Comparison of ENCODE assay signal across 35 cellular contexts in the genomic region with DNA sequence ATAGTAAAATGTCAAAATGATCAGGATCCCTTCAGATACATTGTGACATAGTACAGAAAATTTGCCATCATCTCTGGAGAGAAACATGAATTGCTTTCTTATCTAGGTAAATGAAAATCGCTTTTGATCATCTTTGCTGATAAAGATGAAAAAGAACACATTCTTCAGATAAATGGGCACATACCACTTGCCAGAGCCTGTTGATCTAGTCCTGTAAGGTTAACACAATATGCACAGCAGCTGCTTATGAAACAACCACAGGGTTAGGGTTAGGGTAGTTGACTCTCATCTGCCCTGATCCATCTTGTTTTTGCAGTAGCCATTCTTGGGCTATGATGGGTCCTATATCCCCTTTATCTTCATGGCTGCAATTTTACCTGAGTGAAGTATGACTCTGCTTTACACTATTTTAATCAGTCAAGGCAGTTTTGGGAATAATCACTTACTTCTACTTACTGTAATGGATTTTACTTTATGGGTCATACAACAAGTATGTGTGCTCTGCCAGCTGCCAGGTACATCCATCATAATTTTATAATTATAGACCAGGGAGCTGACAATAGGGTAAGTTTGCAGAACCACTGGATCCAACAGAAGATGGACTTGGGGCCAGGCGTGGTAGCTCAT. TPM values are rescaled to one million over a fixed set of nuclear protein-coding genes. Genes with fewer than 3 reads are reported as not detected.
"Had no signal": no experiment of that assay in that cellular context is flagged by ENCODE, and none has a peak within 500 bp of the region (broad histone marks: within the 10 kb centered on the region; RNA-seq: fewer than 3 reads in every experiment).

No MANE protein-coding gene starts in this region.

- H3K27me3 ChIP-seq: adrenal gland, body of pancreas, breast epithelium, MG63, Peyer's patch, SJSA1 had no signal

- H3K36me3 ChIP-seq: adrenal gland, breast epithelium, MG63, Peyer's patch, SJSA1 had no signal

- H3K9me3 ChIP-seq: adrenal gland, body of pancreas, breast epithelium, MG63, Peyer's patch, SJSA1 had no signal

- H3K4me1 ChIP-seq: adrenal gland, body of pancreas, breast epithelium, Peyer's patch, SJSA1 had no signal

- H3K4me3 ChIP-seq: adrenal gland, body of pancreas, breast epithelium, MG63, Peyer's patch, SJSA1 had no signal

- ATAC-seq: activated CD8-positive, alpha-beta T cell treated with anti-CD3 and anti-CD28 coated beads for 36 hours; activated naive CD4-positive, alpha-beta T cell treated with anti-CD3 and anti-CD28 coated beads, Interleukin-2, amount 50 U/mL, for 72 hours; body of pancreas; PC-3 had no signal

- H3K27ac ChIP-seq: adrenal gland, body of pancreas, breast epithelium, Peyer's patch, SJSA1 had no signal

- DNase-seq: activated CD4-positive, alpha-beta T cell treated with anti-CD3 and anti-CD28 coated beads, Interleukin-2, amount 10 ng/mL, durations not matched to agents 24 days and 14 days; activated CD4-positive, alpha-beta T cell treated with anti-CD3 and anti-CD28 coated beads, Interleukin-2, amount 50 U/mL, for 4 hours; activated CD8-positive, alpha-beta T cell treated with anti-CD3 and anti-CD28 coated beads for 36 hours; activated gamma-delta T cell treated with Interleukin-2 at 50 U/mL for 16 hours; activated naive CD4-positive, alpha-beta T cell treated with anti-CD3 and anti-CD28 coated beads for 36 hours; activated T-cell treated with anti-CD3 and anti-CD28 coated beads, Interleukin-2, amount 50 U/mL, for 24 hours; adrenal gland; body of pancreas; Karpas-422; MG63; NCI-H1048; NCI-H1105 treated with DMSO at 0.1 percent for 48 hours; NCI-H1436; NCI-H1694; NCI-H1930; NCI-H2081 treated with DMSO at 0.1 percent for 48 hours; NCI-H226; NCI-H446 treated with DMSO at 0.1 percent for 48 hours; NCI-H524; NCI-H748 treated with DMSO at 0.1 percent for 48 hours; NK-92 treated with Interleukin-12 subunit alpha and Interleukin-12 subunit beta, amount 100 ng/mL, for 24 hours; PC-3; Peyer's patch; RPMI8226; SHP77 treated with DMSO at 0.1 percent for 48 hours; T1000 had no signal

RNA-seq across cellular contexts. Expression of a gene that starts 12.6 kb away (rescaled TPM):
- total RNA-seq: activated CD4-positive, alpha-beta T cell treated with anti-CD3 and anti-CD28 coated beads, Interleukin-2, amount 10 ng/mL, durations not matched to agents 24 days and 14 days; activated CD8-positive, alpha-beta memory T cell treated with anti-CD3 and anti-CD28 coated beads for 36 hours; activated CD8-positive, alpha-beta T cell treated with anti-CD3 and anti-CD28 coated beads for 36 hours; activated naive CD4-positive, alpha-beta T cell treated with anti-CD3 and anti-CD28 coated beads for 36 hours; activated naive CD4-positive, alpha-beta T cell treated with anti-CD3 and anti-CD28 coated beads, Interleukin-2, amount 50 U/mL, for 72 hours; activated T-helper 1 cell treated with anti-CD3 and anti-CD28 coated beads, Interleukin-12 subunit alpha, Interleukin-12 subunit beta, Interleukin-2, Interleukin-4 antibody, amounts not matched to agents 30 ng/mL and 10 ng/mL and 1 ng/mL, durations not matched to agents 14 hours and 24 hours and 36 hours; adrenal gland; astrocyte; body of pancreas; breast epithelium; cardiac septum; PC-3; Peyer's patch; SJSA1; T-helper 1 cell treated with Interleukin-12 subunit alpha and Interleukin-12 subunit beta and Interleukin-4 antibody, amounts not matched to agents 30 ng/mL and 1 ng/mL, for 36 hours; T-helper 2 cell treated with Interferon-gamma antibody and Interleukin-4, amounts not matched to agents 100 ng/mL and 5 ng/mL, for 36 hours had no signal
- polyA plus RNA-seq: adrenal gland had no signal

RNA-seq across cellular contexts. Expression of a gene that starts 26.0 kb away (rescaled TPM):
- total RNA-seq: activated CD8-positive, alpha-beta memory T cell treated with anti-CD3 and anti-CD28 coated beads for 36 hours; activated CD8-positive, alpha-beta T cell treated with anti-CD3 and anti-CD28 coated beads for 36 hours; activated naive CD4-positive, alpha-beta T cell treated with anti-CD3 and anti-CD28 coated beads for 36 hours; activated naive CD4-positive, alpha-beta T cell treated with anti-CD3 and anti-CD28 coated beads, Interleukin-2, amount 50 U/mL, for 72 hours; activated T-helper 1 cell treated with anti-CD3 and anti-CD28 coated beads, Interleukin-12 subunit alpha, Interleukin-12 subunit beta, Interleukin-2, Interleukin-4 antibody, amounts not matched to agents 30 ng/mL and 10 ng/mL and 1 ng/mL, durations not matched to agents 14 hours and 24 hours and 36 hours; adrenal gland; astrocyte; cardiac septum; PC-3; Peyer's patch; SJSA1; T-helper 1 cell treated with Interleukin-12 subunit alpha and Interleukin-12 subunit beta and Interleukin-4 antibody, amounts not matched to agents 30 ng/mL and 1 ng/mL, for 36 hours; T-helper 2 cell treated with Interferon-gamma antibody and Interleukin-4, amounts not matched to agents 100 ng/mL and 5 ng/mL, for 36 hours had no signal
